9 cellular contexts compared by ENCODE assay signal in the genomic region with DNA sequence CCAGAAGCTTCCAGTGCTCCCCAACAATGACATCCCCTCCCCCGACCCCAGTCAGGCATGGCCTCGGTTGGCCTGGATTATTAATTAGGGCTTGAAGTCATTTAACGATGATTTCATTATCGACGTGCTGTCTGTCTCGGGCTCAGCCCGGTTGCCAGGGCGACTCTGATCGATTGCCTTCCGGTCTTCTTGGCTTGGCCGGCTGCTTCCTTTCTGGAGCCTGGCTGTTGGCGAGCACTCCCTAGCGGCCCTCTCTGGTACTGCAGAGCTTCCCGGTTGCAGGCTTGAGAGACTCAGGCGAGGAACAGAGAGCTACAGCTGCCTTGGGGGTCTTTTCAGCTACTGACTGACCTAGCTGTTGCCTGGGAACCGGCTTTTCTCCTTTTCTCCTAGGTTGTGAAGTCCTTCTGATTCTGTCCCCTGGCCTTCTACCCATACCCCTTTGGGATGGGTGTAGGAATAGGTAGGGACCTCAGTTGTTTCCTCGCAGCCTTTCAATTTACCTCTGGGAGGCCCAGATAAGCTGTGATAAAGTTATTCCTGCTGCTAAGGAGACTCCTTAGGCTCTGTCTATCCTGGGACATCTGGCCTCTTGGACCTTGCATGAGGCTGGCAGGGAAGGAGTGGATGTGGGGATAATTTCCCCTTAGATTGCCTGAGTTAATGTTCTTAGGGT. TPM values are rescaled to one million over a fixed set of nuclear protein-coding genes. Genes with fewer than 3 reads are reported as not detected.
DNase-seq lines count a peak whose midpoint lies in the region; ATAC-seq and TF ChIP-seq lines count a peak whose summit lies in the region.
"Had no signal": no experiment of that assay in that cellular context is flagged by ENCODE, and none has a peak within 500 bp of the region (broad histone marks: within the 10 kb centered on the region; RNA-seq: fewer than 3 reads in every experiment).

No MANE protein-coding gene starts in this region.

- no peaks in the 10 kb centered on the region for H3K36me3 ChIP-seq in BE2C

- H3K4me3 ChIP-seq in BE2C (ENCODE audit: low read depth, low read length) (peak overlapping the region; percentile 40), epithelial cell of esophagus (ENCODE audit: low read length) (no peak overlapping the region)

- TF ChIP-seq CTCF in BE2C (IDR thresholded peaks at IDR 0.05; ENCODE audit: low read depth, low read length) (peak; percentile 96), epithelial cell of esophagus (IDR thresholded peaks at IDR 0.05; ENCODE audit: insufficient read depth, low read depth, low read length, missing control alignments) (peak; percentile 92)

- peaks cover 40% of the 10 kb centered on the region for H3K27me3 Mint-ChIP-seq in activated CD8-positive, alpha-beta memory T cell treated with anti-CD3 and anti-CD28 coated beads, Interleukin-2, amount 10 ng/mL, durations not matched to agents 7 days and 5 days

- H3K4me1 Mint-ChIP-seq in activated CD8-positive, alpha-beta memory T cell treated with anti-CD3 and anti-CD28 coated beads, Interleukin-2, amount 10 ng/mL, durations not matched to agents 7 days and 5 days, result peaks cover 19% of the 10 kb centered on the region

- CTCF ChIA-PET in activated CD8-positive, alpha-beta memory T cell treated with anti-CD3 and anti-CD28 coated beads, Interleukin-2, amount 10 ng/mL, durations not matched to agents 7 days and 5 days (lab: Charles Lee), result interaction anchor here (0.7 to 9.4 kb wide), 27 partner anchors 8 to 810 kb away, joined by 3 to 165 read pairs (median 4); a partner anchor contains a TSS

- H3K9me3 Mint-ChIP-seq in activated CD8-positive, alpha-beta memory T cell treated with anti-CD3 and anti-CD28 coated beads, Interleukin-2, amount 10 ng/mL, durations not matched to agents 7 days and 5 days (ENCODE audit: low read depth), result no peaks in the 10 kb centered on the region
- H3K9me3 Mint-ChIP-seq: T-helper 1 cell treated with Interleukin-12 subunit alpha and Interleukin-12 subunit beta and Interleukin-4 antibody, amounts not matched to agents 30 μg/mL and 1 μg/mL, for 36 hours had no signal

- peak; percentile 77 for DNase-seq in BE2C
- peak; percentile 89 for DNase-seq in NCI-H748 (lab: John Stamatoyannopoulos, UW; ENCODE audit: unreplicated experiment)
- DNase-seq in activated CD8-positive, alpha-beta memory T cell treated with anti-CD3 and anti-CD28 coated beads, Interleukin-2, amount 10 ng/mL, durations not matched to agents 7 days and 5 days, result peak; percentile 92
- peak; percentile 65 for DNase-seq in epithelial cell of esophagus (ENCODE audit: low read depth)
- DNase-seq in middle frontal gyrus (ENCODE audit: extremely low spot score, low spot score), result peak; percentile 60
- DNase-seq in stimulated activated CD8-positive, alpha-beta memory T cell treated with anti-CD3 and anti-CD28 coated beads, Interleukin-7, amount 100 ng/mL, for 24 hours (ENCODE audit: low read depth), result peak; percentile 72

- peak overlapping the region; percentile 70 for H3K27ac Mint-ChIP-seq in activated CD8-positive, alpha-beta memory T cell treated with anti-CD3 and anti-CD28 coated beads, Interleukin-2, amount 10 ng/mL, durations not matched to agents 7 days and 5 days
- H3K27ac Mint-ChIP-seq: T-helper 1 cell treated with Interleukin-12 subunit alpha and Interleukin-12 subunit beta and Interleukin-4 antibody, amounts not matched to agents 30 μg/mL and 1 μg/mL, for 36 hours had no signal

- no peaks in the 10 kb centered on the region for H3K36me3 Mint-ChIP-seq in activated CD8-positive, alpha-beta memory T cell treated with anti-CD3 and anti-CD28 coated beads, Interleukin-2, amount 10 ng/mL, durations not matched to agents 7 days and 5 days

- H3K4me3 Mint-ChIP-seq in activated CD8-positive, alpha-beta memory T cell treated with anti-CD3 and anti-CD28 coated beads, Interleukin-2, amount 10 ng/mL, durations not matched to agents 7 days and 5 days, result peak overlapping the region; percentile 52

- peaks cover 70% of the 10 kb centered on the region for H3K27me3 ChIP-seq in BE2C

- peak; percentile 52 for ATAC-seq in GM18873 (IDR thresholded peaks at IDR 0.05; ENCODE audit: low FRiP score, unreplicated experiment)
- ATAC-seq in HG03196 (IDR thresholded peaks at IDR 0.05; ENCODE audit: unreplicated experiment), result peak; percentile 71
- peak; percentile 93 for ATAC-seq in activated CD8-positive, alpha-beta memory T cell treated with anti-CD3 and anti-CD28 coated beads, Interleukin-2, amount 10 ng/mL, durations not matched to agents 7 days and 5 days

- H3K9me3 ChIP-seq in BE2C, result no peaks in the 10 kb centered on the region

- H3K4me1 ChIP-seq in BE2C, result no peaks in the 10 kb centered on the region; the same call in 1 of the 2 replicates

RNA-seq across cellular contexts. Expression of a gene that starts 5.5 kb away (rescaled TPM):
- not detected for polyA plus RNA-seq in BE2C (2012; ENCODE audit: insufficient read depth, insufficient read length, low read depth)
- not detected for total RNA-seq in activated CD8-positive, alpha-beta memory T cell treated with anti-CD3 and anti-CD28 coated beads, Interleukin-2, amount 10 ng/mL, durations not matched to agents 7 days and 5 days

RNA-seq across cellular contexts. Expression of a gene that starts 30.0 kb away (rescaled TPM):
- 13.1 TPM for polyA plus RNA-seq in BE2C (2012; ENCODE audit: insufficient read depth, insufficient read length, low read depth)
- total RNA-seq in activated CD8-positive, alpha-beta memory T cell treated with anti-CD3 and anti-CD28 coated beads, Interleukin-2, amount 10 ng/mL, durations not matched to agents 7 days and 5 days, result 10 to 100 TPM; 39.0 to 40.0 TPM
